In the genomic region with DNA sequence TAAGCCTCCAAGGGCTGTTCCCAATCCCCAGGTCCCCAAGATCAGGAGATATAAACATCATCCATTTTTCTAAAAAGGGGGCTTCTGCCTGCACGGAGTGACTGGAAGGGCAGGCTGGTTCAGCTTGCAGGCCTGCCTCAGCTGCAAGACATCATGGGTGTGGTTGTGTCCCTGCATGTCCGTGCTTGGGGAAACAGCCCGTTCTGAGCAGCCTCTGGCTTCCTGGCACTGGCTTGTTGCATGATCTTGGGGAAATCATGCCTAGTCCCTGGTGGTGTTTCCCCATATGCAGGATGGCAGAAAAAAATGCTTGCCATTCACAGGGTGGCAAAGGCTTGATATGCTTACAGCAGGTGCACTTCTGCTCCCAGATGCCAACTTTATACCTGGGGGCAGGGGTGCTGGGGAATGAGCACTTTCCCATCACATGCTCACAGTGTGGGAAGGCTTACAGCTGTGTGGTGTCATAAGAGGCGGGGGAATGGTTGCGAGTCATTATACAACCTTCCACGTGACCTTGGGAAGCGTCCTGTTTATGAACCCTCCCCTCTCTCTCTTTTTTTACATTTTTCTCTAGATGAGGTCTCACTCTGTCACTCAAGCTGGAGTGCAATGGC, we compare ENCODE assay signal across 1 cellular context.
A peak's percentile ranks its signal among the peaks of the same experiment; 100 is the strongest.
TF ChIP-seq lines count a peak whose summit lies in the region.

No MANE protein-coding gene starts in this region.

TF ChIP-seq in HepG2, 621 proteins besides CTCF, POLR2A, EP300 and RAD21:
- no peak for TF ChIP-seq HDAC1 (CRISPR knock-in tag; IDR thresholded peaks at IDR 0.05)
- peak; percentile 45; the same call in 1 of the 2 replicates for TF ChIP-seq FOSL2 (CRISPR knock-in tag; IDR thresholded peaks at IDR 0.05)
TF ChIP-seq in HepG2: peak in this region for 1.
